8 cellular contexts compared by ENCODE assay signal in the genomic region with DNA sequence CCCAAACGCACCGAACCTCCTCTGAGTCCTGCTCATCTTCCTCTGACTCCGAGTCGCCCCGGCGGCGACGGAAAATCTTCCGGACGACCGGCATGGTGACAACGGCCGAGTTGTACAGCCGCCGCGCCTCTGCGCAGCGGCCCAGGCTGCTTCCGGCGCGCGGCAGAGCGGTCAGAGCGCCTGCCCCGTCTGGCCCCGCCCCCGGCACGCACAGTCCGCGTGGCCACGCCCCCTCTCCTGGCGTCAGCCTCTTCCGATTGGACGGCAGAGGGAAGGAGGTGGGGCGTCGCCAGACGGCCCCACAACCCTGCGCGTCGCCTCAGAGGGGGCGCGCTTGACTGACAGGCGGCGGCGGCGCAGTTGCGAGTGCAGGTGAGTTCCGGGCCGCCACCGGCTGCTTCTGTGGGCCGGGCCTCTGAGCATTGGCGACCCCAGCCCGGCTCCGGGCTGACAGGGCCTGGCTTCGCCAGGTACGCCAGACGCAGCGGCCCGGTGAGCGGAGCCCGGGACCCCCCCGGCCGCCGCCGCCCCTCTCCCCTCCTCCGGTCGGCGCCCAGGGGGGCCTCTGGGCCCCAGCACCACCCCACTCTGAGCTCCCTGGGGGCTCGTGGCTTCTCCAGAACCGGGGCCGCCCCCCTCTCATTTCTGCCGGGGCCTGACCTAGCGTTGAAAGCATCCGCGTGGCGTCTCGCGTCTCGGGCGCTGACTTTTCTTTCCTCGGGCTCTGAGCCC. TPM values are rescaled to one million over a fixed set of nuclear protein-coding genes. Genes with fewer than 3 reads are reported as not detected.
DNase-seq lines count a peak whose midpoint lies in the region; ATAC-seq and TF ChIP-seq lines count a peak whose summit lies in the region.

C9orf78 (minus strand) TSS at position 148 of the 732 bp plus-strand sequence; CDS start at position 94, 54 bp downstream.
USP20 (plus strand) TSS at position 331 of the 732 bp plus-strand sequence. CDS start 17,098 bp downstream, outside the sequence.

- in situ Hi-C loops in ACHN (cut with HindIII; ENCODE audit: low pct_ligation_motif_present, low pct_unique_long_range_greater_than_20kb, low sequenced_read_pairs): no loop called here

- H3K4me1 ChIP-seq in breast epithelium: peaks cover 0 to 12% of the 10 kb centered on the region in 2 donors
- H3K4me1 ChIP-seq in iPS-20b (ENCODE audit: insufficient read depth, low read length): peaks cover 17% of the 10 kb centered on the region; the same call in 1 of the 2 replicates

- intact Hi-C loops in breast epithelium (cut with DNase I; ENCODE audit: low total_unique reads): no loop called here

- H3K4me3 ChIP-seq in WERI-Rb-1 (ENCODE audit: low read depth, low read length) (peak within 1 kb of the TSS; percentile 97), breast epithelium (peak within 1 kb of the TSS; percentile 75 to 94 (median 80)), iPS-20b (ENCODE audit: low read length) (peak within 1 kb of the TSS; percentile 88), skin epidermis (peak within 1 kb of the TSS; percentile 70 to 100 (median 97))

- ATAC-seq in GM18907 (IDR thresholded peaks at IDR 0.05; ENCODE audit: unreplicated experiment) (peak; percentile 85), HG03139 (IDR thresholded peaks at IDR 0.05; ENCODE audit: unreplicated experiment) (peak; percentile 88)

- H3K36me3 ChIP-seq in WERI-Rb-1 (peaks cover 38% of the 10 kb centered on the region), breast epithelium (no peaks in the 10 kb centered on the region), iPS-20b (ENCODE audit: insufficient read depth, low read depth, low read length) (peaks cover 29% of the 10 kb centered on the region)

- DNase-seq in ACHN (peak; percentile 94), NCI-H2227 (lab: John Stamatoyannopoulos, UW; ENCODE audit: unreplicated experiment) (peak; percentile 97), WERI-Rb-1 (peak; percentile 98), breast epithelium (ENCODE audit: low spot score in 2 of 2) (peak; percentile 93 to 94)

- H3K27ac ChIP-seq in WERI-Rb-1 (peak within 1 kb of the TSS; percentile 76), breast epithelium (peak within 1 kb of the TSS; percentile 86 to 92), iPS-20b (ENCODE audit: low read length) (no peak within 1 kb of the TSS), skin epidermis (peak within 1 kb of the TSS; percentile 43 to 95 (median 92))

- peak within 1 kb of the TSS; percentile 77; the same call in 1 of the 2 replicates for H3K9ac ChIP-seq in iPS-20b (ENCODE audit: low read depth, low read length)

- no peaks in the 10 kb centered on the region for H3K27me3 ChIP-seq in WERI-Rb-1 (ENCODE audit: insufficient read depth, low read depth, severe bottlenecking)
- H3K27me3 ChIP-seq in breast epithelium: no peaks in the 10 kb centered on the region
- no peaks in the 10 kb centered on the region for H3K27me3 ChIP-seq in iPS-20b (ENCODE audit: insufficient read depth, low read length)

- TF ChIP-seq POLR2A in breast epithelium (IDR thresholded peaks at IDR 0.05): peak; percentile 91

- H3K9me3 ChIP-seq in WERI-Rb-1 (ENCODE audit: severe bottlenecking): no peaks in the 10 kb centered on the region
- H3K9me3 ChIP-seq in breast epithelium: no peaks in the 10 kb centered on the region
- H3K9me3 ChIP-seq in iPS-20b (ENCODE audit: insufficient read depth, low read depth, low read length): no peaks in the 10 kb centered on the region

- TF ChIP-seq CTCF in WERI-Rb-1 (IDR thresholded peaks at IDR 0.05; ENCODE audit: low read depth, low read length) (no peak), breast epithelium (IDR thresholded peaks at IDR 0.05) (no peak)

RNA-seq across cellular contexts. Expression of gene C9orf78, which starts in this region (rescaled TPM):
- 100 to 1,000 TPM in 1 of 3 donors, 10 to 100 TPM in 2; 56.7 to 189 (median 57.8) TPM for total RNA-seq in breast epithelium

RNA-seq across cellular contexts. Expression of gene USP20, which starts in this region (rescaled TPM):
- 10 to 100 TPM; 15.0 to 30.9 (median 22.3) TPM for total RNA-seq in breast epithelium
